22 cellular contexts compared by ENCODE assay signal in the genomic region with DNA sequence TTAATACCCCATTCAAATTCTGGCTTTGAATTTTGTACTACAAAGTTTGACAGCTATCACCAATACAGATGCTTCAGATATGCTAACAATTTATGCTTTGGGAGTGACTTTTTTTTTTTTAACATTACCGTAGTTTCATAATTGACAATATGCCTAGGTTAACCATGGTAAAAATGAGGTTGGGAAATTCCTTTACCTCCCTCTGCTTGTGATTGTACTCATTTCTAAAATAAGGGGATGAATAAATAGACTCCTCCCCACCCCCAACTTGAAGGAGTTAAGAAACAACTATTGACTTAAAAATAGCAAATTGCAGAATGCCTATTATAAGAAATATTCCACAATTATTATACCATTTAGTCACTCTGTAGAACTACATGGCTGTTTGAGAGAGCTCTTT.
DNase-seq lines count a peak whose midpoint lies in the region; ATAC-seq and TF ChIP-seq lines count a peak whose summit lies in the region.
"Had no signal": no experiment of that assay in that cellular context is flagged by ENCODE, and none has a peak within 500 bp of the region (broad histone marks: within the 10 kb centered on the region; RNA-seq: fewer than 3 reads in every experiment).

No MANE protein-coding gene starts in this region.

- no peaks in the 10 kb centered on the region for H3K36me3 ChIP-seq in Loucy (ENCODE audit: insufficient read depth, low read length)
- no peaks in the 10 kb centered on the region for H3K36me3 ChIP-seq in mucosa of descending colon (ENCODE audit: low read depth)
- H3K36me3 ChIP-seq in HAP-1 (replicated peaks), result no peaks in the 10 kb centered on the region
- H3K36me3 ChIP-seq: cardiac muscle cell, ovary, transverse colon had no signal

- intact Hi-C loops in mucosa of descending colon (cut with DNase I, micrococcal nuclease), result no loop called here
- intact Hi-C loops in Right ventricle myocardium inferior (cut with DNase I), result no loop called here

- peaks cover 51% of the 10 kb centered on the region for H3K4me1 ChIP-seq in Loucy (ENCODE audit: insufficient read depth, low read length, poor library complexity, severe bottlenecking)
- no peaks in the 10 kb centered on the region for H3K4me1 ChIP-seq in mucosa of descending colon (ENCODE audit: low read depth)
- no peaks in the 10 kb centered on the region for H3K4me1 ChIP-seq in HAP-1
- H3K4me1 ChIP-seq: transverse colon had no signal

- H4K20me1 ChIP-seq in Loucy (ENCODE audit: insufficient read depth, low read length, poor library complexity, severe bottlenecking), result no peaks in the 10 kb centered on the region

- no peaks in the 10 kb centered on the region for H3K79me2 ChIP-seq in Loucy (ENCODE audit: insufficient read depth, low read length)

- H3K4me3 ChIP-seq in Loucy (ENCODE audit: low read length, poor library complexity, severe bottlenecking) (peak overlapping the region; percentile 53), mucosa of descending colon (no peak overlapping the region), HAP-1 (no peak overlapping the region)
- H3K4me3 ChIP-seq: cardiac muscle cell, ovary, transverse colon had no signal

- peaks cover 7% of the 10 kb centered on the region for H3F3A ChIP-seq in Loucy (ENCODE audit: low read depth)

- H3K9me2 ChIP-seq in Loucy (replicated peaks; ENCODE audit: low read depth, low read length), result no peaks in the 10 kb centered on the region

- peak; percentile 29 for ATAC-seq in GM18502 (IDR thresholded peaks at IDR 0.05; ENCODE audit: poor library complexity, unreplicated experiment)
- ATAC-seq in HG02642 (IDR thresholded peaks at IDR 0.05; ENCODE audit: poor library complexity, unreplicated experiment), result peak; percentile 35
- no peak for ATAC-seq in mucosa of descending colon
- no peak for ATAC-seq in Right ventricle myocardium inferior
- no peak for ATAC-seq in HG03521 (IDR thresholded peaks at IDR 0.05; ENCODE audit: unreplicated experiment)
- ATAC-seq: HepG2; naive thymus-derived CD8-positive, alpha-beta T cell; sciatic nerve; stimulated activated naive CD8-positive, alpha-beta T cell treated with anti-CD3 and anti-CD28 coated beads, Interleukin-15, Interleukin-2, amounts not matched to agents 100 U/mL and 50 U/mL, for 24 hours; T-cell had no signal

- H3K27me3 ChIP-seq in Loucy (ENCODE audit: insufficient read depth, low read length, poor library complexity, severe bottlenecking), result no peaks in the 10 kb centered on the region
- no peaks in the 10 kb centered on the region; the same call in 1 of the 2 replicates for H3K27me3 ChIP-seq in HAP-1 (ENCODE audit: low read depth)
- H3K27me3 ChIP-seq: cardiac muscle cell, ovary, transverse colon had no signal

- no peak overlapping the region for H2AFZ ChIP-seq in Loucy (ENCODE audit: low read length)

- H3K9me3 ChIP-seq in Loucy (ENCODE audit: insufficient read depth, low read depth, low read length) (no peaks in the 10 kb centered on the region), mucosa of descending colon (no peaks in the 10 kb centered on the region), HAP-1 (no peaks in the 10 kb centered on the region)
- H3K9me3 ChIP-seq: ovary, transverse colon had no signal

- peak overlapping the region; percentile 80 for H3K4me2 ChIP-seq in Loucy (ENCODE audit: low read depth, low read length, poor library complexity, severe bottlenecking)

- TF ChIP-seq CTCF in Loucy (conservative IDR thresholded peaks at IDR 0.05; ENCODE audit: low read length) (no peak), mucosa of descending colon (IDR thresholded peaks at IDR 0.05) (no peak)

- H3K9ac ChIP-seq in Loucy (ENCODE audit: low read depth, low read length, poor library complexity, severe bottlenecking), result peak overlapping the region; percentile 56

- DNase-seq in RPMI8226 (peak; percentile 67), mucosa of descending colon (no peak), Right ventricle myocardium inferior (ENCODE audit: missing footprints) (no peak), HAP-1 (ENCODE audit: low spot score in 2 of 2) (no peak)
- DNase-seq: activated CD4-positive, alpha-beta T cell treated with anti-CD3 and anti-CD28 coated beads, Interleukin-2, amount 10 ng/mL, durations not matched to agents 7 days and 5 days; amygdala; CD4-positive, alpha-beta memory T cell; hippocampal formation; mammary epithelial cell; naive thymus-derived CD8-positive, alpha-beta T cell; NCI-H2227 treated with DMSO at 0.1 percent for 48 hours; ovary; stimulated activated naive CD8-positive, alpha-beta T cell treated with anti-CD3 and anti-CD28 coated beads, Interleukin-15, Interleukin-2, amounts not matched to agents 100 U/mL and 50 U/mL, for 24 hours; T-cell; transverse colon had no signal

- in situ Hi-C loops in HAP-1 (cut with MboI; ENCODE audit: low sequenced_read_pairs), result no loop called here

Comparison
In these comparisons a context has a peak if more than half of its experiments do, and no peak if none do; other contexts are left out.
1. ATAC-seq: peak in GM18502 (single experiment) and HG02642 (single experiment); none in mucosa of descending colon (single experiment), Right ventricle myocardium inferior (single experiment) and HG03521 (single experiment).